In the genomic region with DNA sequence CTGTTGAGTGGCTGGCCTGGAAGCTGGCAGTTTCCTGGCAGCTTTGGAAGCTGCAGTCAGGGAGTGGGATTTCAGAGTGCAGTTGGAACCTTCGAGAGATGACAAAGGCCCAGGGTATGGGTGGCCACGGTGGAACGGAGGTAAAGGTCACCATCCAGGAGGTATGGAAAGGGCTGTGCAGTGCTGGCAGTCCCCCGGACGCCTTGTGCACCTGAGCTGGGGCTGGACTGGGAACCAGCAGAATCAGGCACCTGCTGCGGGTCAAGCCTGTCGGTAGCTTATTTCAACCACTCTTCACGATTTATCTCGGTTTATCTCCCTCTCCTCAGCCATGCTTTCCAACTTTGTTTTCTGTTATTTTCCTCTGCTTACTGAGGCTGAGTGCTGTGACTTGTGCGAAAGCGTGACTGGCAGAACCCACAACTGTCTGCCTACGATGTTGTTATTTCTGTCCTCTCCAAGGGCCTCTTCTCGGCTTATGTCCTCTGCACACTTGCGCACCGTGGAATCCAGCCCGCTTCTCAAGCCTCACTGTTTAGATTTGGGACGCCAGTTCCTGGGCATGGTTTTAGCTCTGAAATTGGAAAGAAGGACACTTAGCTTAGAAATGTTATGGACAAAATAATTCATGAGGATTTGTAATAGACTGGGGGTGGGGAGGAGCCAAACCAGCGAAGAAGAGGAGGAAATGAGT, we compare ENCODE assay signal across 1 cellular context.
TF ChIP-seq lines count a peak whose summit lies in the region.

No MANE protein-coding gene starts in this region.

TF ChIP-seq in IMR-90, 13 proteins besides CTCF, POLR2A, EP300 and RAD21:
- TF ChIP-seq MXI1 (IDR thresholded peaks at IDR 0.05; ENCODE audit: borderline replicate concordance, low read depth, low read length) (no peak), RFX5 (IDR thresholded peaks at IDR 0.05; ENCODE audit: low read depth, low read length) (no peak), MAZ (IDR thresholded peaks at IDR 0.05; ENCODE audit: borderline replicate concordance, low read depth, low read length) (no peak), BHLHE40 (IDR thresholded peaks at IDR 0.05; ENCODE audit: low read depth, low read length) (no peak)
